ENCODE assay signal across 8 cellular contexts in genomic region chr17:21573961-21574610, GRCh38.
A peak's percentile ranks its signal among the peaks of the same experiment; 100 is the strongest.
DNase-seq lines count a peak whose midpoint lies in the region; ATAC-seq and TF ChIP-seq lines count a peak whose summit lies in the region.

No MANE protein-coding gene starts in this region.

- H3K36me3 Mint-ChIP-seq in IgD-negative memory B cell = peaks cover 2% of the 10 kb centered on the region
- H3K36me3 Mint-ChIP-seq in activated T-helper 17 cell treated with anti-CD3 and anti-CD28 coated beads, Interleukin-2, amount 50 U/mL, for 72 hours (ENCODE audit: low read depth) = no peaks in the 10 kb centered on the region

- CTCF ChIA-PET in PC-3 (lab: Charles Lee) = no interaction called here

- no peaks in the 10 kb centered on the region for H3K4me1 Mint-ChIP-seq in IgD-negative memory B cell
- H3K4me1 Mint-ChIP-seq in activated T-helper 17 cell treated with anti-CD3 and anti-CD28 coated beads, Interleukin-2, amount 50 U/mL, for 72 hours = peaks cover 13% of the 10 kb centered on the region

- ATAC-seq in activated T-helper 17 cell treated with anti-CD3 and anti-CD28 coated beads, Interleukin-2, amount 50 U/mL, for 72 hours (replicated peaks) = peak; percentile 83
- ATAC-seq in Right ventricle myocardium superior (ENCODE audit: poor library complexity) (peak; percentile 97), PC-3 (no peak)

- H3K27me3 ChIP-seq in skeletal muscle satellite cell (ENCODE audit: control insufficient read depth, insufficient read depth, low read length) = no peaks in the 10 kb centered on the region
- H3K27me3 ChIP-seq in PC-3 (ENCODE audit: low read length) = no peaks in the 10 kb centered on the region

- H3K79me2 ChIP-seq in PC-3 (ENCODE audit: low read length) = no peaks in the 10 kb centered on the region

- H3K9me3 Mint-ChIP-seq in IgD-negative memory B cell = peaks cover 5 to 11% (median 11%) of the 10 kb centered on the region in 3 donors
- H3K9me3 Mint-ChIP-seq in activated T-helper 17 cell treated with anti-CD3 and anti-CD28 coated beads, Interleukin-2, amount 50 U/mL, for 72 hours = peaks cover 3% of the 10 kb centered on the region

- intact Hi-C loops in Right ventricle myocardium superior (cut with DNase I) = no loop called here
- intact Hi-C loops in PC-3 (cut with micrococcal nuclease) = no loop called here

- peak overlapping the region in 1 of 3 donors; percentile 54 for H3K27ac Mint-ChIP-seq in IgD-negative memory B cell
- no peak overlapping the region for H3K27ac Mint-ChIP-seq in activated T-helper 17 cell treated with anti-CD3 and anti-CD28 coated beads, Interleukin-2, amount 50 U/mL, for 72 hours

- peak overlapping the region; percentile 51 to 69 (median 54) for H3K4me3 Mint-ChIP-seq in IgD-negative memory B cell
- peak overlapping the region; percentile 60 for H3K4me3 Mint-ChIP-seq in activated T-helper 17 cell treated with anti-CD3 and anti-CD28 coated beads, Interleukin-2, amount 50 U/mL, for 72 hours

- H3K9me2 ChIP-seq in PC-3 (replicated peaks; ENCODE audit: low read length) = no peaks in the 10 kb centered on the region

- H3K27me3 Mint-ChIP-seq in IgD-negative memory B cell = no peaks in the 10 kb centered on the region
- H3K27me3 Mint-ChIP-seq in activated T-helper 17 cell treated with anti-CD3 and anti-CD28 coated beads, Interleukin-2, amount 50 U/mL, for 72 hours = peaks cover 4% of the 10 kb centered on the region

- H3K4me1 ChIP-seq in skeletal muscle satellite cell (ENCODE audit: control insufficient read depth, insufficient read depth, low read length) (no peaks in the 10 kb centered on the region), PC-3 (ENCODE audit: insufficient read depth, low read length) (no peaks in the 10 kb centered on the region)

- no peak overlapping the region for H3K27ac ChIP-seq in PC-3 (ENCODE audit: low read length)

- DNase-seq in Right ventricle myocardium superior (peak; percentile 90), NCI-H526 treated with DMSO at 0.1 percent for 48 hours (lab: John Stamatoyannopoulos, UW) (no peak), HuH-7.5 (ENCODE audit: low spot score) (no peak), PC-3 (no peak), iPS-NIHi11 (ENCODE audit: low spot score) (no peak)

- H2AFZ ChIP-seq in PC-3 (ENCODE audit: low read length) = no peak overlapping the region

- POLR2A ChIA-PET in PC-3 (lab: Charles Lee; ENCODE audit: unreplicated experiment) = no interaction called here

- H3K9ac ChIP-seq in skeletal muscle satellite cell (ENCODE audit: low read depth, low read length) (peak overlapping the region; percentile 72), PC-3 (ENCODE audit: low read length) (no peak overlapping the region)

- H3K9me3 ChIP-seq in skeletal muscle satellite cell (replicated peaks; ENCODE audit: low read length) = no peaks in the 10 kb centered on the region
- H3K9me3 ChIP-seq in PC-3 (ENCODE audit: low read length) = no peaks in the 10 kb centered on the region

- H3K36me3 ChIP-seq in skeletal muscle satellite cell (ENCODE audit: insufficient read depth, low read length) (no peaks in the 10 kb centered on the region), PC-3 (ENCODE audit: low read depth, low read length) (no peaks in the 10 kb centered on the region)

- no TSS peak for BruUV-seq in PC-3 (replicated peaks; lab: Mats Ljungman, UMichigan)

- H3K4me3 ChIP-seq in skeletal muscle satellite cell (ENCODE audit: low read length) (peak overlapping the region; percentile 82), PC-3 (ENCODE audit: low read length) (no peak overlapping the region)

- H3F3A ChIP-seq in PC-3 (ENCODE audit: low read length, unreplicated experiment) = no peaks in the 10 kb centered on the region

- TF ChIP-seq CTCF in PC-3 (conservative IDR thresholded peaks at IDR 0.05; ENCODE audit: low read depth, low read length) = no peak

- H4K20me1 ChIP-seq in PC-3 (ENCODE audit: low read length) = no peaks in the 10 kb centered on the region

- H3K4me2 ChIP-seq in skeletal muscle satellite cell (ENCODE audit: low read length) (peak overlapping the region; percentile 82), PC-3 (ENCODE audit: low read length) (no peak overlapping the region)
